30 cellular contexts compared by ENCODE assay signal in genomic region chr11:88050247-88050646, GRCh38.
DNase-seq lines count a peak whose midpoint lies in the region; ATAC-seq and TF ChIP-seq lines count a peak whose summit lies in the region.
"Had no signal": no experiment of that assay in that cellular context is flagged by ENCODE, and none has a peak within 500 bp of the region (broad histone marks: within the 10 kb centered on the region; RNA-seq: fewer than 3 reads in every experiment).

No MANE protein-coding gene starts in this region.

- H3K36me3 Mint-ChIP-seq in activated CD4-positive, alpha-beta T cell treated with anti-CD3 and anti-CD28 coated beads for 36 hours (ENCODE audit: low read depth), result no peaks in the 10 kb centered on the region
- H3K36me3 Mint-ChIP-seq: activated naive CD4-positive, alpha-beta T cell treated with anti-CD3 and anti-CD28 coated beads, Interleukin-2, amount 10 ng/mL, durations not matched to agents 7 days and 5 days; neural progenitor cell had no signal

- POLR2A ChIA-PET in activated CD4-positive, alpha-beta T cell treated with anti-CD3 and anti-CD28 coated beads for 36 hours (lab: Charles Lee), result no interaction called here

- CTCF ChIA-PET in activated CD4-positive, alpha-beta T cell treated with anti-CD3 and anti-CD28 coated beads for 36 hours (lab: Charles Lee), result interaction anchor here (1.2 kb wide), 1 partner anchor 163 kb away, joined by 3 read pairs; no protein-coding TSS in a partner anchor

- no peaks in the 10 kb centered on the region for H3K4me1 Mint-ChIP-seq in activated CD4-positive, alpha-beta T cell treated with anti-CD3 and anti-CD28 coated beads for 36 hours
- H3K4me1 Mint-ChIP-seq: activated CD4-positive, alpha-beta memory T cell treated with anti-CD3 and anti-CD28 coated beads, Interleukin-2, amount 10 ng/mL, durations not matched to agents 7 days and 5 days; activated naive CD4-positive, alpha-beta T cell treated with anti-CD3 and anti-CD28 coated beads, Interleukin-2, amount 10 ng/mL, durations not matched to agents 7 days and 5 days had no signal

- no peak for DNase-seq in activated CD4-positive, alpha-beta T cell treated with anti-CD3 and anti-CD28 coated beads for 36 hours
- no peak for DNase-seq in activated CD4-positive, alpha-beta T cell treated with anti-CD3 and anti-CD28 coated beads for 4 hours
- DNase-seq in KBM-7 (peak; percentile 16), SK-N-DZ (ENCODE audit: low spot score) (peak; percentile 27), retinal pigment epithelial cell (ENCODE audit: low read depth) (peak; percentile 29), NCI-H146 (lab: John Stamatoyannopoulos, UW) (no peak), UCSD-AML1 (lab: John Stamatoyannopoulos, UW; ENCODE audit: unreplicated experiment) (no peak), SKM-1 (lab: John Stamatoyannopoulos, UW; ENCODE audit: unreplicated experiment) (no peak)
- DNase-seq: 8988T; activated CD4-positive, alpha-beta memory T cell treated with anti-CD3 and anti-CD28 coated beads, Interleukin-2, amount 10 ng/mL, durations not matched to agents 7 days and 5 days; activated CD4-positive, CD25-positive, alpha-beta regulatory T cell treated with anti-CD3 and anti-CD28 coated beads, Interleukin-2, amount 50 U/mL, for 72 hours; activated naive CD4-positive, alpha-beta T cell treated with anti-CD3 and anti-CD28 coated beads, Interleukin-2, amount 10 ng/mL, durations not matched to agents 7 days and 5 days; amygdala; brain microvascular endothelial cell; C1 segment of cervical spinal cord; Karpas-422; left lung; NCI-H1092; NCI-H187 treated with DMSO at 0.1 percent for 48 hours; NCI-H2171 treated with DMSO at 0.1 percent for 48 hours; NCI-H510A treated with DMSO at 0.1 percent for 48 hours; pancreas; right cardiac atrium; stimulated activated CD4-positive, alpha-beta T cell treated with anti-CD3 and anti-CD28 coated beads, Interleukin-2, amount 100 ng/mL, for 24 hours; stimulated activated naive CD8-positive, alpha-beta T cell treated with anti-CD3 and anti-CD28 coated beads, Interleukin-15, Interleukin-2, amounts not matched to agents 100 U/mL and 50 U/mL, for 24 hours; upper lobe of right lung had no signal

- no peak overlapping the region for H3K4me3 Mint-ChIP-seq in activated CD4-positive, alpha-beta T cell treated with anti-CD3 and anti-CD28 coated beads for 36 hours
- H3K4me3 Mint-ChIP-seq: activated CD4-positive, alpha-beta memory T cell treated with anti-CD3 and anti-CD28 coated beads, Interleukin-2, amount 10 ng/mL, durations not matched to agents 7 days and 5 days; activated naive CD4-positive, alpha-beta T cell treated with anti-CD3 and anti-CD28 coated beads, Interleukin-2, amount 10 ng/mL, durations not matched to agents 7 days and 5 days; neural progenitor cell had no signal

- TF ChIP-seq CTCF in retinal pigment epithelial cell (conservative IDR thresholded peaks at IDR 0.05; ENCODE audit: low read depth, low read length), result no peak

- no peaks in the 10 kb centered on the region for H3K27me3 Mint-ChIP-seq in activated CD4-positive, alpha-beta T cell treated with anti-CD3 and anti-CD28 coated beads for 36 hours
- H3K27me3 Mint-ChIP-seq: activated CD4-positive, alpha-beta memory T cell treated with anti-CD3 and anti-CD28 coated beads, Interleukin-2, amount 10 ng/mL, durations not matched to agents 7 days and 5 days; activated naive CD4-positive, alpha-beta T cell treated with anti-CD3 and anti-CD28 coated beads, Interleukin-2, amount 10 ng/mL, durations not matched to agents 7 days and 5 days had no signal

- in situ Hi-C loops in KBM-7 (cut with MboI; ENCODE audit: low pct_unique_long_range_greater_than_20kb, low sequenced_read_pairs), result no loop called here

- H3K4me3 ChIP-seq in retinal pigment epithelial cell (ENCODE audit: low read length), result no peak overlapping the region
- H3K4me3 ChIP-seq: left lung, neural progenitor cell, pancreas, upper lobe of right lung had no signal

- ATAC-seq in activated CD4-positive, alpha-beta T cell treated with anti-CD3 and anti-CD28 coated beads for 36 hours, result peak; percentile 36
- ATAC-seq: HepG2; left lung; pancreas; right cardiac atrium; Right ventricle myocardium inferior; SK-N-SH treated with all-trans-retinoic acid at 6 μM for 48 hours; stimulated activated naive CD8-positive, alpha-beta T cell treated with anti-CD3 and anti-CD28 coated beads, Interleukin-15, Interleukin-2, amounts not matched to agents 100 U/mL and 50 U/mL, for 24 hours; upper lobe of right lung had no signal

- no peak overlapping the region for H3K27ac Mint-ChIP-seq in activated CD4-positive, alpha-beta T cell treated with anti-CD3 and anti-CD28 coated beads for 36 hours
- H3K27ac Mint-ChIP-seq: activated CD4-positive, alpha-beta memory T cell treated with anti-CD3 and anti-CD28 coated beads, Interleukin-2, amount 10 ng/mL, durations not matched to agents 7 days and 5 days; activated naive CD4-positive, alpha-beta T cell treated with anti-CD3 and anti-CD28 coated beads, Interleukin-2, amount 10 ng/mL, durations not matched to agents 7 days and 5 days; neural progenitor cell had no signal

- H3K9me3 Mint-ChIP-seq in activated CD4-positive, alpha-beta T cell treated with anti-CD3 and anti-CD28 coated beads for 36 hours (ENCODE audit: low read depth), result no peaks in the 10 kb centered on the region
- H3K9me3 Mint-ChIP-seq: activated CD4-positive, alpha-beta memory T cell treated with anti-CD3 and anti-CD28 coated beads, Interleukin-2, amount 10 ng/mL, durations not matched to agents 7 days and 5 days; activated naive CD4-positive, alpha-beta T cell treated with anti-CD3 and anti-CD28 coated beads, Interleukin-2, amount 10 ng/mL, durations not matched to agents 7 days and 5 days; neural progenitor cell had no signal

- intact Hi-C loops in activated CD4-positive, alpha-beta T cell treated with anti-CD3 and anti-CD28 coated beads for 36 hours (cut with DNase I, micrococcal nuclease), result no loop called here

Comparison
In these comparisons a context has a peak if more than half of its experiments do, and no peak if none do; other contexts are left out.
1. DNase-seq: peak in KBM-7 (single experiment), SK-N-DZ (single experiment) and retinal pigment epithelial cell (single experiment); none in activated CD4-positive, alpha-beta T cell treated with anti-CD3 and anti-CD28 coated beads for 36 hours (single experiment), activated CD4-positive, alpha-beta T cell treated with anti-CD3 and anti-CD28 coated beads for 4 hours (0 of 2), NCI-H146 (single experiment), UCSD-AML1 (single experiment) and SKM-1 (single experiment).